Comparison of ENCODE assay signal across 12 cellular contexts in genomic region chr14:45610303-45610702, GRCh38.
DNase-seq lines count a peak whose midpoint lies in the region; ATAC-seq, FAIRE-seq and TF ChIP-seq lines count a peak whose summit lies in the region.
"Had no signal": no experiment of that assay in that cellular context is flagged by ENCODE, and none has a peak within 500 bp of the region (broad histone marks: within the 10 kb centered on the region; RNA-seq: fewer than 3 reads in every experiment).

No MANE protein-coding gene starts in this region.

- DNase-seq in ACHN, result peak; percentile 26
- DNase-seq in IMR-90, result no peak
- DNase-seq in WERI-Rb-1, result peak; percentile 12
- DNase-seq in kidney, result no peak
- DNase-seq in HK-2 (ENCODE audit: unreplicated experiment), result no peak
- DNase-seq in heart left ventricle, result no peak
- no peak for DNase-seq in GM10248 (ENCODE audit: extremely low spot score)
- DNase-seq in occipital lobe (lab: John Stamatoyannopoulos, UW), result no peak
- DNase-seq: activated CD4-positive, alpha-beta T cell treated with anti-CD3 and anti-CD28 coated beads, Interleukin-2, amount 10 ng/mL, durations not matched to agents 24 days and 14 days had no signal

- TF ChIP-seq POLR2A in IMR-90 (IDR thresholded peaks at IDR 0.05; ENCODE audit: low read depth, low read length) (no peak), heart left ventricle (IDR thresholded peaks at IDR 0.05) (no peak)

- no peaks in the 10 kb centered on the region for H4K20me1 ChIP-seq in IMR-90 (ENCODE audit: insufficient read depth, low read length)
- H4K20me1 ChIP-seq: BLaER1 treated with 17β-estradiol and CSF1 and Interleukin-3, amounts not matched to agents 10 nM and 100 nM had no signal

- H2BK20ac ChIP-seq in IMR-90 (ENCODE audit: low read depth, low read length), result no peak overlapping the region

- H3K56ac ChIP-seq in IMR-90 (ENCODE audit: extremely low read depth, insufficient read depth, low read length), result no peak overlapping the region

- no peaks in the 10 kb centered on the region for H3K4me1 ChIP-seq in IMR-90 (ENCODE audit: control insufficient read depth, insufficient read depth, low read length)
- H3K4me1 ChIP-seq in kidney (ENCODE audit: control insufficient read depth in 1 of 2, insufficient read depth in 1 of 2, low read depth in 1 of 2, low read length in 2 of 2), result no peaks in the 10 kb centered on the region
- H3K4me1 ChIP-seq in heart left ventricle, result no peaks in the 10 kb centered on the region
- H3K4me1 ChIP-seq: ascending aorta; BLaER1 treated with 17β-estradiol and CSF1 and Interleukin-3, amounts not matched to agents 10 nM and 100 nM had no signal

- no peaks in the 10 kb centered on the region for H3K79me1 ChIP-seq in IMR-90 (ENCODE audit: low read depth in 1 of 2, low read length in 2 of 2)

- no peak overlapping the region for H3K23ac ChIP-seq in IMR-90 (ENCODE audit: low read depth, low read length)

- no peak overlapping the region for H3K4ac ChIP-seq in IMR-90 (ENCODE audit: low read depth, low read length)

- TF ChIP-seq RAD21 in IMR-90 (IDR thresholded peaks at IDR 0.05; ENCODE audit: low read length), result peak; percentile 35

- H2AK5ac ChIP-seq in IMR-90 (ENCODE audit: low read depth, low read length), result no peak overlapping the region

- H3K36me3 ChIP-seq in IMR-90 (ENCODE audit: control insufficient read depth, insufficient read depth, low read length), result no peaks in the 10 kb centered on the region
- H3K36me3 ChIP-seq in WERI-Rb-1, result no peaks in the 10 kb centered on the region
- H3K36me3 ChIP-seq in kidney (ENCODE audit: control insufficient read depth in 1 of 2, insufficient read depth in 2 of 2, low read length in 2 of 2), result no peaks in the 10 kb centered on the region
- H3K36me3 ChIP-seq in heart left ventricle, result no peaks in the 10 kb centered on the region
- H3K36me3 ChIP-seq: ascending aorta; BLaER1 treated with 17β-estradiol and CSF1 and Interleukin-3, amounts not matched to agents 10 nM and 100 nM had no signal

- intact Hi-C loops in IMR-90 (cut with micrococcal nuclease) (no loop called here), kidney (cut with DNase I) (no loop called here), heart left ventricle (cut with DNase I) (no loop called here)

- ATAC-seq in IMR-90 (ENCODE audit: low read depth), result no peak
- ATAC-seq in heart left ventricle, result no peak

- BruUV-seq in IMR-90 (replicated peaks; lab: Mats Ljungman, UMichigan), result no TSS peak

- H2BK5ac ChIP-seq in IMR-90 (ENCODE audit: low read depth, low read length, poor library complexity, severe bottlenecking), result no peak overlapping the region

- FAIRE-seq in kidney (lab: Jason Lieb, UNC), result no peak

- no peak overlapping the region for H3K18ac ChIP-seq in IMR-90 (ENCODE audit: low read depth, low read length)

- H2BK120ac ChIP-seq in IMR-90 (ENCODE audit: low read depth, low read length), result no peak overlapping the region

- no peak overlapping the region for H3K14ac ChIP-seq in IMR-90 (replicated peaks; ENCODE audit: low read depth, low read length)

- no CpG with 5 or more reads among the region's 1 CpG for WGBS in IMR-90 (ENCODE audit: extremely low coverage in 2 of 2, insufficient read length in 1 of 2), 2 experiments
- 14 to 38% (median 31%) methylated on average over 1 of the region's 1 CpG for WGBS in heart left ventricle, 4 donors

- CTCF ChIA-PET in IMR-90 (lab: Yijun Ruan, JAX) (no interaction called here), GM10248 (lab: Yijun Ruan, JAX) (no interaction called here)

- in situ Hi-C loops in ACHN (cut with HindIII; ENCODE audit: low pct_ligation_motif_present, low pct_unique_long_range_greater_than_20kb, low sequenced_read_pairs), result no loop called here
- in situ Hi-C loops in IMR-90 (cut with MboI; ENCODE audit: low sequenced_read_pairs), result no loop called here

- no peaks in the 10 kb centered on the region for H3K9me3 ChIP-seq in IMR-90 (ENCODE audit: control insufficient read depth, insufficient read depth, low read length)
- H3K9me3 ChIP-seq in WERI-Rb-1 (ENCODE audit: severe bottlenecking), result no peaks in the 10 kb centered on the region
- H3K9me3 ChIP-seq in kidney (ENCODE audit: control insufficient read depth in 1 of 2, low read length in 2 of 2), result no peaks in the 10 kb centered on the region
- peaks cover 0 to 5% (median 0%) of the 10 kb centered on the region in 12 donors for H3K9me3 ChIP-seq in heart left ventricle
- H3K9me3 ChIP-seq: ascending aorta; BLaER1 treated with 17β-estradiol and CSF1 and Interleukin-3, amounts not matched to agents 10 nM and 100 nM had no signal

- no peak overlapping the region for H4K91ac ChIP-seq in IMR-90 (ENCODE audit: insufficient read depth, low read depth, low read length)

- dilution Hi-C loops in IMR-90 (cut with HindIII; ENCODE audit: low sequenced_read_pairs, unreplicated experiment), result no loop called here

- peak; percentile 29 for TF ChIP-seq CTCF in IMR-90 (conservative IDR thresholded peaks at IDR 0.05; ENCODE audit: low read depth, low read length)
- peak; percentile 47 for TF ChIP-seq CTCF in WERI-Rb-1 (IDR thresholded peaks at IDR 0.05; ENCODE audit: low read depth, low read length)
- TF ChIP-seq CTCF in kidney (IDR thresholded peaks at IDR 0.05; ENCODE audit: borderline replicate concordance, extremely low read depth, insufficient read depth), result peak; percentile 21
- peak in 2 of 12 donors; percentile 10 to 21 for TF ChIP-seq CTCF in heart left ventricle (IDR thresholded peaks at IDR 0.05)
- no peak for TF ChIP-seq CTCF in GM10248 (IDR thresholded peaks at IDR 0.05; ENCODE audit: control extremely low read depth, extremely low read depth, low read depth, missing control alignments)

- no peak overlapping the region for H2AFZ ChIP-seq in IMR-90 (replicated peaks; ENCODE audit: low read length, poor library complexity)

- H3K9me1 ChIP-seq in IMR-90 (ENCODE audit: insufficient read depth, low read length), result no peaks in the 10 kb centered on the region

- POLR2A ChIA-PET in IMR-90 (lab: Charles Lee; ENCODE audit: unreplicated experiment), result no interaction called here
- POLR2A ChIA-PET in GM10248 (lab: Yijun Ruan, JAX), result no interaction called here

- H4K5ac ChIP-seq in IMR-90 (ENCODE audit: low read depth, low read length), result no peak overlapping the region

- H3K27ac ChIP-seq in IMR-90 (ENCODE audit: insufficient read depth, low read length), result no peak overlapping the region
- H3K27ac ChIP-seq in WERI-Rb-1, result no peak overlapping the region
- no peak overlapping the region for H3K27ac ChIP-seq in kidney (ENCODE audit: low read depth in 2 of 2, low read length in 2 of 2)
- H3K27ac ChIP-seq in heart left ventricle, result no peak overlapping the region
- H3K27ac ChIP-seq: ascending aorta; BLaER1 treated with 17β-estradiol and CSF1 and Interleukin-3, amounts not matched to agents 10 nM and 100 nM; skin epidermis had no signal

- H3K9ac ChIP-seq in IMR-90 (ENCODE audit: low read depth, low read length) (no peak overlapping the region), kidney (ENCODE audit: low read length in 2 of 2) (no peak overlapping the region)
- H3K9ac ChIP-seq: BLaER1 treated with 17β-estradiol and CSF1 and Interleukin-3, amounts not matched to agents 10 nM and 100 nM had no signal

- H3K4me2 ChIP-seq in IMR-90 (ENCODE audit: low read depth, low read length), result no peak overlapping the region
- H3K4me2 ChIP-seq: BLaER1 treated with 17β-estradiol and CSF1 and Interleukin-3, amounts not matched to agents 10 nM and 100 nM had no signal

- no peak overlapping the region for H2BK15ac ChIP-seq in IMR-90 (ENCODE audit: low read depth, low read length)

- no peak overlapping the region for H4K8ac ChIP-seq in IMR-90 (ENCODE audit: low read depth in 2 of 2, low read length in 2 of 2)

- no peak overlapping the region for H3K4me3 ChIP-seq in IMR-90 (ENCODE audit: insufficient read depth, low read depth, low read length)
- H3K4me3 ChIP-seq in WERI-Rb-1 (ENCODE audit: low read depth, low read length), result no peak overlapping the region
- H3K4me3 ChIP-seq in kidney (ENCODE audit: low read length in 2 of 2), result no peak overlapping the region
- no peak overlapping the region for H3K4me3 ChIP-seq in heart left ventricle
- H3K4me3 ChIP-seq: ascending aorta; BLaER1 treated with 17β-estradiol and CSF1 and Interleukin-3, amounts not matched to agents 10 nM and 100 nM; skin epidermis had no signal

- no peak overlapping the region for H2AK9ac ChIP-seq in IMR-90 (replicated peaks; ENCODE audit: low read depth, low read length, poor library complexity)

- no peaks in the 10 kb centered on the region for H3K27me3 ChIP-seq in IMR-90 (ENCODE audit: control insufficient read depth, insufficient read depth, low read length)
- no peaks in the 10 kb centered on the region for H3K27me3 ChIP-seq in WERI-Rb-1 (ENCODE audit: insufficient read depth, low read depth, severe bottlenecking)
- H3K27me3 ChIP-seq in heart left ventricle, result no peaks in the 10 kb centered on the region
- H3K27me3 ChIP-seq: ascending aorta; BLaER1 treated with 17β-estradiol and CSF1 and Interleukin-3, amounts not matched to agents 10 nM and 100 nM had no signal

TF ChIP-seq in IMR-90, 13 proteins besides CTCF, POLR2A, EP300 and RAD21 (continues in another document):
- TF ChIP-seq MAZ (IDR thresholded peaks at IDR 0.05; ENCODE audit: borderline replicate concordance, low read depth, low read length) (no peak), CEBPB (IDR thresholded peaks at IDR 0.05; ENCODE audit: low read depth, low read length) (no peak), MAFK (IDR thresholded peaks at IDR 0.05; ENCODE audit: low read depth, low read length) (no peak), ELK1 (IDR thresholded peaks at IDR 0.05; ENCODE audit: borderline replicate concordance, low read depth, low read length) (no peak), MXI1 (IDR thresholded peaks at IDR 0.05; ENCODE audit: borderline replicate concordance, low read depth, low read length) (no peak), SMC3 (IDR thresholded peaks at IDR 0.05; ENCODE audit: low read depth, low read length) (no peak), FOS (IDR thresholded peaks at IDR 0.05; ENCODE audit: low read depth, low read length) (no peak), NFE2L2 (IDR thresholded peaks at IDR 0.05; ENCODE audit: low read depth, low read length) (no peak), RCOR1 (IDR thresholded peaks at IDR 0.05; ENCODE audit: insufficient replicate concordance, low read length) (no peak)

Comparison
In these comparisons a context has a peak if more than half of its experiments do, and no peak if none do; other contexts are left out.
1. DNase-seq: peak in ACHN (single experiment) and WERI-Rb-1 (single experiment); none in IMR-90 (single experiment), kidney (single experiment), HK-2 (single experiment), heart left ventricle (0 of 5), GM10248 (single experiment) and occipital lobe (single experiment).